10 cellular contexts compared by ENCODE assay signal in genomic region chr1:229478852-229479251, GRCh38. TPM values are rescaled to one million over a fixed set of nuclear protein-coding genes. Genes with fewer than 3 reads are reported as not detected.
DNase-seq lines count a peak whose midpoint lies in the region; ATAC-seq and TF ChIP-seq lines count a peak whose summit lies in the region.
"Had no signal": no experiment of that assay in that cellular context is flagged by ENCODE, and none has a peak within 500 bp of the region (broad histone marks: within the 10 kb centered on the region; RNA-seq: fewer than 3 reads in every experiment).

No MANE protein-coding gene starts in this region.

- CTCF ChIA-PET in naive thymus-derived CD4-positive, alpha-beta T cell (lab: Charles Lee), result interaction anchor here (6.7 kb wide), 1 partner anchor 222 kb away, joined by 107 read pairs; no protein-coding TSS in a partner anchor

- H3K4me3 Mint-ChIP-seq in naive thymus-derived CD4-positive, alpha-beta T cell, result no peak overlapping the region
- H3K4me3 Mint-ChIP-seq: activated naive CD4-positive, alpha-beta T cell treated with anti-CD3 and anti-CD28 coated beads, Interleukin-2, amount 50 U/mL, for 24 hours had no signal

- intact Hi-C loops in spleen (cut with DNase I; ENCODE audit: low total_unique reads), result loop anchor here (5.0 kb wide), 1 partner anchor 222 kb away; no protein-coding TSS in a partner anchor
- intact Hi-C loops in naive thymus-derived CD4-positive, alpha-beta T cell (cut with micrococcal nuclease), result no loop called here

- peak overlapping the region in 5 of 8 donors; percentile 2 to 75 (median 70) for H3K27ac ChIP-seq in spleen
- H3K27ac ChIP-seq in naive thymus-derived CD4-positive, alpha-beta T cell (ENCODE audit: low read depth, low read length), result no peak overlapping the region

- TF ChIP-seq POLR2A in spleen (IDR thresholded peaks at IDR 0.05), result no peak

- H3K27me3 ChIP-seq in spleen (replicated peaks in 1 of 7), result no peaks in the 10 kb centered on the region
- no peaks in the 10 kb centered on the region for H3K27me3 ChIP-seq in naive thymus-derived CD4-positive, alpha-beta T cell (ENCODE audit: control insufficient read depth in 2 of 2, insufficient read depth in 2 of 2, low read length in 2 of 2)

- no peaks in the 10 kb centered on the region for H3K27me3 Mint-ChIP-seq in naive thymus-derived CD4-positive, alpha-beta T cell
- H3K27me3 Mint-ChIP-seq: activated naive CD4-positive, alpha-beta T cell treated with anti-CD3 and anti-CD28 coated beads, Interleukin-2, amount 50 U/mL, for 24 hours; progenitor cell of endocrine pancreas had no signal

- peaks cover 6 to 19% (median 9%) of the 10 kb centered on the region in 7 donors for H3K4me1 Mint-ChIP-seq in naive thymus-derived CD4-positive, alpha-beta T cell

- peaks cover 0 to 44% (median 37%) of the 10 kb centered on the region in 6 donors for H3K4me1 ChIP-seq in spleen
- no peaks in the 10 kb centered on the region for H3K4me1 ChIP-seq in naive thymus-derived CD4-positive, alpha-beta T cell (ENCODE audit: control insufficient read depth in 2 of 2, insufficient read depth in 2 of 2, low read length in 2 of 2)

- no peak overlapping the region for H3K4me3 ChIP-seq in spleen
- no peak overlapping the region for H3K4me3 ChIP-seq in naive thymus-derived CD4-positive, alpha-beta T cell (ENCODE audit: low read length)

- peaks cover 0 to 96% (median 57%) of the 10 kb centered on the region in 6 donors for H3K36me3 ChIP-seq in spleen
- peaks cover 13 to 80% (median 16%) of the 10 kb centered on the region in 3 experiments for H3K36me3 ChIP-seq in naive thymus-derived CD4-positive, alpha-beta T cell (ENCODE audit: control insufficient read depth in 2 of 3, insufficient read depth in 3 of 3, low read length in 3 of 3)

- no peaks in the 10 kb centered on the region for H3K9me3 Mint-ChIP-seq in naive thymus-derived CD4-positive, alpha-beta T cell
- H3K9me3 Mint-ChIP-seq: activated naive CD4-positive, alpha-beta T cell treated with anti-CD3 and anti-CD28 coated beads, Interleukin-2, amount 50 U/mL, for 24 hours had no signal

- DNase-seq in spleen (no peak), NCI-H2081 treated with DMSO at 0.1 percent for 48 hours (lab: John Stamatoyannopoulos, UW) (no peak), occipital lobe (lab: John Stamatoyannopoulos, UW) (no peak)
- no peak for DNase-seq in naive thymus-derived CD4-positive, alpha-beta T cell

- H3K9me3 ChIP-seq in spleen, result no peaks in the 10 kb centered on the region
- no peaks in the 10 kb centered on the region for H3K9me3 ChIP-seq in naive thymus-derived CD4-positive, alpha-beta T cell (ENCODE audit: control insufficient read depth in 2 of 3, low read length in 3 of 3)

- no peak overlapping the region for H3K27ac Mint-ChIP-seq in naive thymus-derived CD4-positive, alpha-beta T cell
- H3K27ac Mint-ChIP-seq: activated naive CD4-positive, alpha-beta T cell treated with anti-CD3 and anti-CD28 coated beads, Interleukin-2, amount 50 U/mL, for 24 hours; progenitor cell of endocrine pancreas had no signal

- POLR2A ChIA-PET in naive thymus-derived CD4-positive, alpha-beta T cell (lab: Charles Lee), result no interaction called here

- H3K36me3 Mint-ChIP-seq in naive thymus-derived CD4-positive, alpha-beta T cell, result peaks cover 12 to 64% (median 44%) of the 10 kb centered on the region in 5 donors

- no peak for TF ChIP-seq CTCF in spleen (IDR thresholded peaks at IDR 0.05 in 8 of 11, conservative IDR thresholded peaks at IDR 0.05 in 3 of 11)

- 84 to 91% (median 89%) methylated on average over 1 of the region's 1 CpG for WGBS in spleen, 5 donors

- peak; percentile 70 for ATAC-seq in GM19035 (IDR thresholded peaks at IDR 0.05; ENCODE audit: unreplicated experiment)
- ATAC-seq in HG02588 (IDR thresholded peaks at IDR 0.05; ENCODE audit: unreplicated experiment), result peak; percentile 69
- ATAC-seq in HG03521 (IDR thresholded peaks at IDR 0.05; ENCODE audit: unreplicated experiment), result peak; percentile 68
- ATAC-seq in naive thymus-derived CD4-positive, alpha-beta T cell, result no peak

RNA-seq across cellular contexts. Expression of gene NUP133, which starts 29.3 kb away (rescaled TPM):
- total RNA-seq in spleen (10 to 100 TPM; 23.0 to 42.8 (median 38.4) TPM), occipital lobe (63.9 TPM)
- polyA plus RNA-seq in spleen, result 10 to 100 TPM; 15.3 to 21.0 (median 17.8) TPM
- 10 to 100 TPM; 24.3 to 45.8 (median 40.4) TPM for total RNA-seq in naive thymus-derived CD4-positive, alpha-beta T cell
- 10 to 100 TPM; 19.4 to 19.7 TPM for polyA plus RNA-seq in naive thymus-derived CD4-positive, alpha-beta T cell

RNA-seq across cellular contexts. Expression of gene ACTA1, which starts 45.0 kb away (rescaled TPM):
- total RNA-seq in spleen (under 1 TPM in 1 of 7 donors, not detected in 6; 0.66 TPM), occipital lobe (1.7 TPM)
- polyA plus RNA-seq in spleen, result 1 to 10 TPM in 1 of 3 donors, under 1 TPM in 2; 0.61 to 5.0 (median 0.97) TPM
- not detected for total RNA-seq in naive thymus-derived CD4-positive, alpha-beta T cell
- polyA plus RNA-seq in naive thymus-derived CD4-positive, alpha-beta T cell, result not detected
- total RNA-seq: NCI-H460 had no signal
